11 cellular contexts compared by ENCODE assay signal in genomic region chr7:130944997-130945396, GRCh38.
DNase-seq lines count a peak whose midpoint lies in the region; ATAC-seq, FAIRE-seq and TF ChIP-seq lines count a peak whose summit lies in the region.
"Had no signal": no experiment of that assay in that cellular context is flagged by ENCODE, and none has a peak within 500 bp of the region (broad histone marks: within the 10 kb centered on the region; RNA-seq: fewer than 3 reads in every experiment).

No MANE protein-coding gene starts in this region.

- no peaks in the 10 kb centered on the region for H3K9me3 ChIP-seq in A673 (ENCODE audit: low read depth, low read length, poor library complexity, severe bottlenecking)
- H3K9me3 ChIP-seq: adrenal gland had no signal

- no peaks in the 10 kb centered on the region for H3K27me3 ChIP-seq in A673 (replicated peaks; ENCODE audit: insufficient read depth, low read depth, low read length, poor library complexity)
- H3K27me3 ChIP-seq: adrenal gland had no signal

- no peak for DNase-seq in A673 (ENCODE audit: low spot score)
- no peak for DNase-seq in GM19239 (ENCODE audit: insufficient read length, low spot score)
- DNase-seq in memory B cell (ENCODE audit: low spot score in 2 of 2), result no peak
- DNase-seq in NCI-H82 treated with DMSO at 0.1 percent for 48 hours (lab: John Stamatoyannopoulos, UW; ENCODE audit: unreplicated experiment), result no peak
- DNase-seq in NCI-H774 (lab: John Stamatoyannopoulos, UW), result no peak
- DNase-seq in iPS-NIHi11 (ENCODE audit: low spot score), result no peak
- DNase-seq: adrenal gland, C1 segment of cervical spinal cord, NCI-H226 had no signal

- POLR2A ChIA-PET in A673 (lab: Charles Lee; ENCODE audit: low non-redundant PET), result no interaction called here

- peaks cover 68% of the 10 kb centered on the region for H3K4me1 Mint-ChIP-seq in activated T-helper 17 cell treated with anti-CD3 and anti-CD28 coated beads, Interleukin-2, amount 50 U/mL, for 72 hours
- H3K4me1 Mint-ChIP-seq in memory B cell, result peaks cover 58% of the 10 kb centered on the region

- ATAC-seq in activated T-helper 17 cell treated with anti-CD3 and anti-CD28 coated beads, Interleukin-2, amount 50 U/mL, for 72 hours (replicated peaks), result peak; percentile 5
- ATAC-seq in memory B cell (ENCODE audit: low read depth) (peak; percentile 0), HG03442 (IDR thresholded peaks at IDR 0.05; ENCODE audit: unreplicated experiment) (no peak)

- CTCF ChIA-PET in A673 (lab: Charles Lee), result no interaction called here

- FAIRE-seq in GM19239 (lab: Jason Lieb, UNC), result peak; percentile 71

- peaks cover 85% of the 10 kb centered on the region for H3K36me3 Mint-ChIP-seq in activated T-helper 17 cell treated with anti-CD3 and anti-CD28 coated beads, Interleukin-2, amount 50 U/mL, for 72 hours (ENCODE audit: low read depth)
- H3K36me3 Mint-ChIP-seq in memory B cell, result peaks cover 18% of the 10 kb centered on the region

- no peaks in the 10 kb centered on the region for H3K9me3 Mint-ChIP-seq in activated T-helper 17 cell treated with anti-CD3 and anti-CD28 coated beads, Interleukin-2, amount 50 U/mL, for 72 hours
- H3K9me3 Mint-ChIP-seq in memory B cell, result peaks cover 1% of the 10 kb centered on the region

- BruUV-seq in A673 (replicated peaks; lab: Mats Ljungman, UMichigan), result no TSS peak

- peak overlapping the region; percentile 83 for H3K4me3 Mint-ChIP-seq in activated T-helper 17 cell treated with anti-CD3 and anti-CD28 coated beads, Interleukin-2, amount 50 U/mL, for 72 hours
- no peak overlapping the region for H3K4me3 Mint-ChIP-seq in memory B cell

- intact Hi-C loops in A673 (cut with micrococcal nuclease; ENCODE audit: unreplicated experiment), result loop anchor here (5.0 kb wide), 1 partner anchor 92 kb away; no protein-coding TSS in a partner anchor

- H3K27ac ChIP-seq in A673 (ENCODE audit: low read depth, low read length, poor library complexity, severe bottlenecking), result peak overlapping the region; percentile 94

- H3K27me3 Mint-ChIP-seq in activated T-helper 17 cell treated with anti-CD3 and anti-CD28 coated beads, Interleukin-2, amount 50 U/mL, for 72 hours, result no peaks in the 10 kb centered on the region
- no peaks in the 10 kb centered on the region for H3K27me3 Mint-ChIP-seq in memory B cell

- peaks cover 55% of the 10 kb centered on the region for H3K36me3 ChIP-seq in A673 (ENCODE audit: insufficient read depth, low read length, poor library complexity, severe bottlenecking)

- H3K4me3 ChIP-seq in A673 (ENCODE audit: low read depth, low read length, poor library complexity, severe bottlenecking), result no peak overlapping the region
- H3K4me3 ChIP-seq: adrenal gland had no signal

- peak overlapping the region; percentile 93 for H3K27ac Mint-ChIP-seq in activated T-helper 17 cell treated with anti-CD3 and anti-CD28 coated beads, Interleukin-2, amount 50 U/mL, for 72 hours
- H3K27ac Mint-ChIP-seq in memory B cell, result peak overlapping the region; percentile 99

- peaks cover 75% of the 10 kb centered on the region for H3K4me1 ChIP-seq in A673 (ENCODE audit: insufficient read depth, low read length, poor library complexity, severe bottlenecking)

- TF ChIP-seq CTCF in A673 (conservative IDR thresholded peaks at IDR 0.05; ENCODE audit: low read depth, low read length), result no peak
